In genomic region chr11:24900524-24900923, GRCh38 we compare ENCODE assay signal across 21 cellular contexts.
DNase-seq lines count a peak whose midpoint lies in the region; ATAC-seq and TF ChIP-seq lines count a peak whose summit lies in the region.
"Had no signal": no experiment of that assay in that cellular context is flagged by ENCODE, and none has a peak within 500 bp of the region (broad histone marks: within the 10 kb centered on the region; RNA-seq: fewer than 3 reads in every experiment).

No MANE protein-coding gene starts in this region.

- H3K79me2 ChIP-seq in SU-DHL-6 (ENCODE audit: insufficient read depth, low read length): no peaks in the 10 kb centered on the region

- no peak overlapping the region for H3K27ac Mint-ChIP-seq in CD14-positive monocyte
- H3K27ac Mint-ChIP-seq: activated T-helper 1 cell treated with anti-CD3 and anti-CD28 coated beads, Interleukin-12 subunit alpha, Interleukin-12 subunit beta, Interleukin-2, Interleukin-4 antibody, amounts not matched to agents 30 ng/mL and 10 ng/mL and 1 ng/mL, durations not matched to agents 14 hours and 24 hours and 36 hours; naive thymus-derived CD4-positive, alpha-beta T cell; progenitor cell of endocrine pancreas had no signal

- H3K27me3 Mint-ChIP-seq in CD14-positive monocyte (ENCODE audit: low read depth in 3 of 3): no peaks in the 10 kb centered on the region
- H3K27me3 Mint-ChIP-seq: central memory CD8-positive, alpha-beta T cell; naive thymus-derived CD4-positive, alpha-beta T cell; progenitor cell of endocrine pancreas had no signal

- H3K4me1 ChIP-seq in BLaER1: no peaks in the 10 kb centered on the region
- no peaks in the 10 kb centered on the region for H3K4me1 ChIP-seq in Peyer's patch
- H3K4me1 ChIP-seq: upper lobe of left lung had no signal

- H3K9ac ChIP-seq in BLaER1 (no peak overlapping the region), SU-DHL-6 (ENCODE audit: low read length) (peak overlapping the region; percentile 7; the same call in 1 of the 2 replicates)

- intact Hi-C loops in cardiac septum (cut with DNase I): no loop called here
- intact Hi-C loops in CD14-positive monocyte (cut with micrococcal nuclease): no loop called here

- H3K27ac ChIP-seq in BLaER1 (no peak overlapping the region), SU-DHL-6 (ENCODE audit: low read depth, low read length) (no peak overlapping the region), Peyer's patch (no peak overlapping the region)
- H3K27ac ChIP-seq: SK-N-MC, upper lobe of left lung had no signal

- no peak for DNase-seq in cardiac septum (ENCODE audit: low spot score)
- DNase-seq in CD14-positive monocyte (ENCODE audit: low spot score): no peak
- no peak for DNase-seq in Peyer's patch
- DNase-seq: ACHN; activated CD4-positive, alpha-beta T cell treated with anti-CD3 and anti-CD28 coated beads, Interleukin-2, amount 50 U/mL, for 48 hours; COR-L47; left colon; naive thymus-derived CD4-positive, alpha-beta T cell; NCI-H1694; NCI-H446; stimulated activated naive CD4-positive, alpha-beta T cell; upper lobe of left lung had no signal

- no peaks in the 10 kb centered on the region for H3K36me3 ChIP-seq in BLaER1
- H3K36me3 ChIP-seq in SU-DHL-6 (ENCODE audit: low read length): no peaks in the 10 kb centered on the region
- H3K36me3 ChIP-seq in Peyer's patch: no peaks in the 10 kb centered on the region
- H3K36me3 ChIP-seq: upper lobe of left lung had no signal

- H3K4me2 ChIP-seq in BLaER1: peak overlapping the region; percentile 3; the same call in 1 of the 2 replicates
- peak overlapping the region; percentile 33 for H3K4me2 ChIP-seq in SU-DHL-6 (ENCODE audit: low read depth, low read length, poor library complexity, severe bottlenecking)

- H3F3A ChIP-seq in SU-DHL-6 (ENCODE audit: insufficient read depth): no peaks in the 10 kb centered on the region

- H3K27me3 ChIP-seq in BLaER1 (no peaks in the 10 kb centered on the region), SU-DHL-6 (ENCODE audit: low read length) (no peaks in the 10 kb centered on the region), Peyer's patch (no peaks in the 10 kb centered on the region)
- H3K27me3 ChIP-seq: upper lobe of left lung had no signal

- peak overlapping the region; percentile 61 for H2AFZ ChIP-seq in SU-DHL-6 (ENCODE audit: low read depth, low read length, severe bottlenecking)

- no peaks in the 10 kb centered on the region for H3K36me3 Mint-ChIP-seq in CD14-positive monocyte
- H3K36me3 Mint-ChIP-seq: naive thymus-derived CD4-positive, alpha-beta T cell had no signal

- H4K20me1 ChIP-seq in BLaER1: no peaks in the 10 kb centered on the region
- H4K20me1 ChIP-seq in SU-DHL-6 (ENCODE audit: low read depth, low read length): no peaks in the 10 kb centered on the region

- TF ChIP-seq CTCF in SU-DHL-6 (IDR thresholded peaks at IDR 0.05; ENCODE audit: insufficient read depth, low read length, poor library complexity, severe bottlenecking): no peak
- TF ChIP-seq CTCF in CD14-positive monocyte (IDR thresholded peaks at IDR 0.05): no peak
- TF ChIP-seq CTCF in Peyer's patch (IDR thresholded peaks at IDR 0.05): no peak

- ATAC-seq in GM19372 (IDR thresholded peaks at IDR 0.05; ENCODE audit: low read depth, unreplicated experiment): peak; percentile 43
- ATAC-seq in HG03135 (IDR thresholded peaks at IDR 0.05; ENCODE audit: unreplicated experiment): peak; percentile 56
- no peak for ATAC-seq in GM18867 (IDR thresholded peaks at IDR 0.05; ENCODE audit: unreplicated experiment)
- ATAC-seq: left colon; naive thymus-derived CD4-positive, alpha-beta T cell had no signal

- no peak overlapping the region for H3K4me3 ChIP-seq in BLaER1
- H3K4me3 ChIP-seq in SU-DHL-6 (ENCODE audit: insufficient read depth, low read length, poor library complexity, severe bottlenecking): no peak overlapping the region
- no peak overlapping the region for H3K4me3 ChIP-seq in Peyer's patch
- H3K4me3 ChIP-seq: SK-N-MC, upper lobe of left lung had no signal

- no peaks in the 10 kb centered on the region for H3K4me1 Mint-ChIP-seq in CD14-positive monocyte
- H3K4me1 Mint-ChIP-seq: central memory CD8-positive, alpha-beta T cell had no signal

- no peak for TF ChIP-seq POLR2A in Peyer's patch (IDR thresholded peaks at IDR 0.05)

- H3K9me3 ChIP-seq in BLaER1: peaks cover 17% of the 10 kb centered on the region
- H3K9me3 ChIP-seq in SU-DHL-6 (ENCODE audit: insufficient read depth, low read length): no peaks in the 10 kb centered on the region
- no peaks in the 10 kb centered on the region for H3K9me3 ChIP-seq in Peyer's patch
- H3K9me3 ChIP-seq: upper lobe of left lung had no signal

- H3K9me2 ChIP-seq in SU-DHL-6 (replicated peaks; ENCODE audit: insufficient read depth, low read length): no peaks in the 10 kb centered on the region

- H3K9me3 Mint-ChIP-seq in CD14-positive monocyte: peaks cover 0 to 11% (median 3%) of the 10 kb centered on the region in 7 donors
- H3K9me3 Mint-ChIP-seq: activated T-helper 1 cell treated with anti-CD3 and anti-CD28 coated beads, Interleukin-12 subunit alpha, Interleukin-12 subunit beta, Interleukin-2, Interleukin-4 antibody, amounts not matched to agents 30 ng/mL and 10 ng/mL and 1 ng/mL, durations not matched to agents 14 hours and 24 hours and 36 hours; central memory CD8-positive, alpha-beta T cell had no signal

- no peak overlapping the region for H3K4me3 Mint-ChIP-seq in CD14-positive monocyte
- H3K4me3 Mint-ChIP-seq: activated T-helper 1 cell treated with anti-CD3 and anti-CD28 coated beads, Interleukin-12 subunit alpha, Interleukin-12 subunit beta, Interleukin-2, Interleukin-4 antibody, amounts not matched to agents 30 ng/mL and 10 ng/mL and 1 ng/mL, durations not matched to agents 14 hours and 24 hours and 36 hours; central memory CD8-positive, alpha-beta T cell; naive thymus-derived CD4-positive, alpha-beta T cell had no signal
